1 cellular context compared by ENCODE assay signal in the genomic region with DNA sequence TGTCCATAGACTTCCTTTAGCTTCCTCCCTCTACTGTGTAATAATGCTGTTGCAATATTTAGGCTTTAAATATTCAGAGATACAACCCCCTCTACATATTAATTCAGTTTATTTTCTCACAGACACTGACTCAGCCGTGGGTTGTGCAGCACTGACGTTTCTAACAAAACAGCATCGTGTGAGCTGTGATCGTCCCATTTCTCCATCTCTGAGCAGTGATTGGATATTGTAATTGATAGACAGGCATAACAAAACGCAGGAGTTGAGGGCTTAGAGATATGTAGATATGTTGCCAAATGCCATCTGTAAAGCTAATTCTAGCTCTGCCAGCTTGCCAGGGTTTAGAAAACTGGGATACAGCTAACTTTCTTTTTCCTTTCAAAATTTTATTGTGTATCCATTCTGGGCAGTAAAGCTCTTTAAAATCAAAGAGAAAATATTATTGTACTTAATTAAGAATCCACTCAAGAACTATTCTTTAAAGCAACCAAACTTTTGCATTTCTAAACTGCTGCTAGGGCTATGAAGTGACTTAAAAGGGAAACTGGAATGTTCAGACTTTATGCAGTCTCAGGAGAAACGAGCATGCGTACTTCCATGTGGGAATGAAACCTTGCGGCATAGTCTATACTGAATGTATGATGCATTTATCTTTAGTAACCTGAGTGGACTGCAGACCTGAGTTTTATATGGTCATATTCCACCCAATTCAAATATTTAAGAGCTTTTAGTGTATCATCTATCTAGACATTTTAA.
TF ChIP-seq lines count a peak whose summit lies in the region.

No MANE protein-coding gene starts in this region.

TF ChIP-seq in K562, 482 proteins besides CTCF, POLR2A, EP300 and RAD21:
- TF ChIP-seq, protein P1, sequence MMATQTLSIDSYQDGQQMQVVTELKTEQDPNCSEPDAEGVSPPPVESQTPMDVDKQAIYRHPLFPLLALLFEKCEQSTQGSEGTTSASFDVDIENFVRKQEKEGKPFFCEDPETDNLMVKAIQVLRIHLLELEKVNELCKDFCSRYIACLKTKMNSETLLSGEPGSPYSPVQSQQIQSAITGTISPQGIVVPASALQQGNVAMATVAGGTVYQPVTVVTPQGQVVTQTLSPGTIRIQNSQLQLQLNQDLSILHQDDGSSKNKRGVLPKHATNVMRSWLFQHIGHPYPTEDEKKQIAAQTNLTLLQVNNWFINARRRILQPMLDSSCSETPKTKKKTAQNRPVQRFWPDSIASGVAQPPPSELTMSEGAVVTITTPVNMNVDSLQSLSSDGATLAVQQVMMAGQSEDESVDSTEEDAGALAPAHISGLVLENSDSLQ (IDR thresholded peaks at IDR 0.05) = peak; percentile 95
- TF ChIP-seq, protein P2, sequence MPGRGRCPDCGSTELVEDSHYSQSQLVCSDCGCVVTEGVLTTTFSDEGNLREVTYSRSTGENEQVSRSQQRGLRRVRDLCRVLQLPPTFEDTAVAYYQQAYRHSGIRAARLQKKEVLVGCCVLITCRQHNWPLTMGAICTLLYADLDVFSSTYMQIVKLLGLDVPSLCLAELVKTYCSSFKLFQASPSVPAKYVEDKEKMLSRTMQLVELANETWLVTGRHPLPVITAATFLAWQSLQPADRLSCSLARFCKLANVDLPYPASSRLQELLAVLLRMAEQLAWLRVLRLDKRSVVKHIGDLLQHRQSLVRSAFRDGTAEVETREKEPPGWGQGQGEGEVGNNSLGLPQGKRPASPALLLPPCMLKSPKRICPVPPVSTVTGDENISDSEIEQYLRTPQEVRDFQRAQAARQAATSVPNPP (IDR thresholded peaks at IDR 0.05; ENCODE audit: borderline replicate concordance, insufficient read depth, insufficient read length) = no peak
- TF ChIP-seq RNF2 (IDR thresholded peaks at IDR 0.05) = no peak
- TF ChIP-seq ATF7 (IDR thresholded peaks at IDR 0.05) = no peak
- TF ChIP-seq, protein P3, sequence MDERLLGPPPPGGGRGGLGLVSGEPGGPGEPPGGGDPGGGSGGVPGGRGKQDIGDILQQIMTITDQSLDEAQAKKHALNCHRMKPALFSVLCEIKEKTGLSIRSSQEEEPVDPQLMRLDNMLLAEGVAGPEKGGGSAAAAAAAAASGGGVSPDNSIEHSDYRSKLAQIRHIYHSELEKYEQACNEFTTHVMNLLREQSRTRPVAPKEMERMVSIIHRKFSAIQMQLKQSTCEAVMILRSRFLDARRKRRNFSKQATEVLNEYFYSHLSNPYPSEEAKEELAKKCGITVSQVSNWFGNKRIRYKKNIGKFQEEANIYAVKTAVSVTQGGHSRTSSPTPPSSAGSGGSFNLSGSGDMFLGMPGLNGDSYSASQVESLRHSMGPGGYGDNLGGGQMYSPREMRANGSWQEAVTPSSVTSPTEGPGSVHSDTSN (CRISPR knock-in tag; IDR thresholded peaks at IDR 0.05; ENCODE audit: low read depth) = no peak; the same call in 1 of the 2 replicates
- TF ChIP-seq, protein P3 (tag; conservative IDR thresholded peaks at IDR 0.05; ENCODE audit: low read depth) = peak; percentile 73
